In the genomic region with DNA sequence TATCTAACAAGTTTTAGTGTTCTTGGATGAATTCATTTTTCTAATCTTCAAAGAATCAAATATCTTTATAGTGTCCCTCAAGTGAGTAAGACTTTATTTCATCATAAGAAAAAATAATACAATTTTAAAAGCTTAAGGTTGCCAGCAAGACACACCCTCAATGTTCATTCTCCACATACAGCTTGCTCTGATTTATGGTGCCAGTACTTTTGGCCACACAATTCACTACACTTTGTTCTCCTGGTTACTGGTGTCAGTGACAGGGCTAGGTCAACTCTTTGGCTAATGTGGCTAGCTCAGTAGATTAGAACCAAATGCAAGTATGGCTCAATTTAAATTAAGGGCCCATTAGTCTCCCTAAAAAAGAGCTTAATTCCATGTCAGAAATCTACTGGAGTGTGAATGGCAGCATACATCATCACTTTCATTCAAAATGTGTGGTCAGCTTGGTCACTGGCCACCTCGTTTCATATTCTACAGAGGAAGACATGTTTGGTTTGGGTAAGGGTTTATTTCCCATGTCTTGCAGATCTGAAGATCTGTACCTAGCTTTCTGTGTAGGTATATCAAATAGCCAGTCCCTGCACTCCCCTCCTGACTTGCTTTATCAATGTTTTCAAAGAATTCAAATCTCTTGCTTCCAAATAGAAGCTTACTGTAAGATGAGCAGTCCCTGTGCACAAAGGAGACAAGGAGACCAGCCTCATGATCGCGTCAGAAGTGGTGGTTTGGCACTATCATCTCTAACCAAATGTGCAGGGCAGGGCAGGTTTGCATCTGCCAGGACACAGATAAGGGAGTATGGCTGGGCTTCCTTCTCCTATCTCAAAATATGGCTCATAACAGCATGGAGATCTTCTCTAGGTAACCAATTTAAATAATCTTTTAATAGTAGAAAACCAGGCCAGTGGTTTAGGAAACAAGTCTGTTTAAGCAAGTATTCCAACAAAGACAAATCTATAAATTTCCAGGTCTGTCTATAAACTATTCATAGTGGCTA, we compare ENCODE assay signal across 1 cellular context.
TF ChIP-seq lines count a peak whose summit lies in the region.

No MANE protein-coding gene starts in this region.

TF ChIP-seq in K562, 482 proteins besides CTCF, POLR2A, EP300 and RAD21 (continues in another document):
- TF ChIP-seq ZNF436 (CRISPR knock-in tag; IDR thresholded peaks at IDR 0.05) (no peak), CHCHD3 (CRISPR knock-in tag; IDR thresholded peaks at IDR 0.05) (no peak), ZNF551 (CRISPR knock-in tag; IDR thresholded peaks at IDR 0.05) (no peak), NR3C1 (CRISPR knock-in tag; IDR thresholded peaks at IDR 0.05) (no peak), PHF8 (IDR thresholded peaks at IDR 0.05; ENCODE audit: borderline replicate concordance, low read length) (no peak), DDX20 (tag; IDR thresholded peaks at IDR 0.05; ENCODE audit: low read depth) (no peak), NR4A1 (CRISPR knock-in tag; IDR thresholded peaks at IDR 0.05) (no peak), NR4A1 (tag; IDR thresholded peaks at IDR 0.05) (0 out of 2 replicates have a peak, but pooled peaks have one; percentile 76), SRSF9 (IDR thresholded peaks at IDR 0.05; ENCODE audit: borderline replicate concordance, low read depth, low read length) (no peak), RAD51 (IDR thresholded peaks at IDR 0.05; ENCODE audit: borderline replicate concordance, low read depth) (peak; percentile 53; the same call in 1 of the 2 replicates), NEUROD1 (IDR thresholded peaks at IDR 0.05; ENCODE audit: borderline replicate concordance, low read depth, low read length, partially characterized antibody) (peak; percentile 75), STAG1 (CRISPR knock-in tag; IDR thresholded peaks at IDR 0.05; ENCODE audit: borderline replicate concordance) (no peak), SMARCA4 (IDR thresholded peaks at IDR 0.05) (peak; percentile 99), CBX3 (IDR thresholded peaks at IDR 0.05; ENCODE audit: borderline replicate concordance in 1 of 2, low read length in 2 of 2) (peak in 1 of 2 experiments; percentile 85; a peak in 1 of 3 replicates), RCOR1 (IDR thresholded peaks at IDR 0.05; ENCODE audit: borderline replicate concordance in 1 of 2, low read depth in 2 of 2, low read length in 2 of 2) (peak; percentile 95 to 97; a peak in 3 of 4 replicates), BCL6 (CRISPR knock-in tag; IDR thresholded peaks at IDR 0.05) (peak; percentile 68; the same call in 1 of the 2 replicates), TARDBP (IDR thresholded peaks at IDR 0.05) (peak; percentile 76; the same call in 1 of the 2 replicates), KLF10 (CRISPR knock-in tag; IDR thresholded peaks at IDR 0.05) (no peak), MBD2 (IDR thresholded peaks at IDR 0.05; ENCODE audit: borderline replicate concordance, low read depth) (peak; percentile 90), CC2D1A (IDR thresholded peaks at IDR 0.05) (peak; percentile 97), ZNF232 (CRISPR knock-in tag; IDR thresholded peaks at IDR 0.05) (no peak), PHF20 (IDR thresholded peaks at IDR 0.05; ENCODE audit: partially characterized antibody) (no peak), MAZ (CRISPR knock-in tag; conservative IDR thresholded peaks at IDR 0.05 in 1 of 2, IDR thresholded peaks at IDR 0.05 in 1 of 2) (0 out of 4 replicates have a peak, but pooled peaks of 1 of the 2 experiments have one; percentile 61), MEF2A (IDR thresholded peaks at IDR 0.05; ENCODE audit: control insufficient read depth, low read depth, low read length) (peak; percentile 38; the same call in 1 of the 2 replicates), MAFF (IDR thresholded peaks at IDR 0.05; ENCODE audit: low read length) (0 out of 2 replicates have a peak, but pooled peaks have one; percentile 4), ETV6 (IDR thresholded peaks at IDR 0.05; ENCODE audit: borderline replicate concordance in 1 of 2, low read depth in 2 of 2, low read length in 1 of 2) (peak in 1 of 2 experiments; percentile 70; a peak in 1 of 4 replicates), ETV6 (CRISPR knock-in tag; IDR thresholded peaks at IDR 0.05; ENCODE audit: borderline replicate concordance) (no peak), TEAD1 (CRISPR knock-in tag; IDR thresholded peaks at IDR 0.05) (peak in 1 of 2 experiments; percentile 74; a peak in 2 of 4 replicates), MAFK (IDR thresholded peaks at IDR 0.05; ENCODE audit: low read length) (no peak), STAT5B (CRISPR knock-in tag; IDR thresholded peaks at IDR 0.05) (no peak), MTA3 (IDR thresholded peaks at IDR 0.05; ENCODE audit: borderline replicate concordance) (peak; percentile 80), CBFA2T2 (conservative IDR thresholded peaks at IDR 0.05) (peak; percentile 99), SLC30A9 (CRISPR knock-in tag; IDR thresholded peaks at IDR 0.05) (no peak), FOXJ2 (tag; IDR thresholded peaks at IDR 0.05) (0 out of 2 replicates have a peak, but pooled peaks have one; percentile 18), ESRRB (CRISPR knock-in tag; IDR thresholded peaks at IDR 0.05; ENCODE audit: borderline replicate concordance) (no peak)
- TF ChIP-seq, protein P1, sequence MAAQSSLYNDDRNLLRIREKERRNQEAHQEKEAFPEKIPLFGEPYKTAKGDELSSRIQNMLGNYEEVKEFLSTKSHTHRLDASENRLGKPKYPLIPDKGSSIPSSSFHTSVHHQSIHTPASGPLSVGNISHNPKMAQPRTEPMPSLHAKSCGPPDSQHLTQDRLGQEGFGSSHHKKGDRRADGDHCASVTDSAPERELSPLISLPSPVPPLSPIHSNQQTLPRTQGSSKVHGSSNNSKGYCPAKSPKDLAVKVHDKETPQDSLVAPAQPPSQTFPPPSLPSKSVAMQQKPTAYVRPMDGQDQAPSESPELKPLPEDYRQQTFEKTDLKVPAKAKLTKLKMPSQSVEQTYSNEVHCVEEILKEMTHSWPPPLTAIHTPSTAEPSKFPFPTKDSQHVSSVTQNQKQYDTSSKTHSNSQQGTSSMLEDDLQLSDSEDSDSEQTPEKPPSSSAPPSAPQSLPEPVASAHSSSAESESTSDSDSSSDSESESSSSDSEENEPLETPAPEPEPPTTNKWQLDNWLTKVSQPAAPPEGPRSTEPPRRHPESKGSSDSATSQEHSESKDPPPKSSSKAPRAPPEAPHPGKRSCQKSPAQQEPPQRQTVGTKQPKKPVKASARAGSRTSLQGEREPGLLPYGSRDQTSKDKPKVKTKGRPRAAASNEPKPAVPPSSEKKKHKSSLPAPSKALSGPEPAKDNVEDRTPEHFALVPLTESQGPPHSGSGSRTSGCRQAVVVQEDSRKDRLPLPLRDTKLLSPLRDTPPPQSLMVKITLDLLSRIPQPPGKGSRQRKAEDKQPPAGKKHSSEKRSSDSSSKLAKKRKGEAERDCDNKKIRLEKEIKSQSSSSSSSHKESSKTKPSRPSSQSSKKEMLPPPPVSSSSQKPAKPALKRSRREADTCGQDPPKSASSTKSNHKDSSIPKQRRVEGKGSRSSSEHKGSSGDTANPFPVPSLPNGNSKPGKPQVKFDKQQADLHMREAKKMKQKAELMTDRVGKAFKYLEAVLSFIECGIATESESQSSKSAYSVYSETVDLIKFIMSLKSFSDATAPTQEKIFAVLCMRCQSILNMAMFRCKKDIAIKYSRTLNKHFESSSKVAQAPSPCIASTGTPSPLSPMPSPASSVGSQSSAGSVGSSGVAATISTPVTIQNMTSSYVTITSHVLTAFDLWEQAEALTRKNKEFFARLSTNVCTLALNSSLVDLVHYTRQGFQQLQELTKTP (IDR thresholded peaks at IDR 0.05; ENCODE audit: low read depth in 1 of 2, partially characterized antibody in 2 of 2): peak; percentile 43 to 73
- TF ChIP-seq, protein P2, sequence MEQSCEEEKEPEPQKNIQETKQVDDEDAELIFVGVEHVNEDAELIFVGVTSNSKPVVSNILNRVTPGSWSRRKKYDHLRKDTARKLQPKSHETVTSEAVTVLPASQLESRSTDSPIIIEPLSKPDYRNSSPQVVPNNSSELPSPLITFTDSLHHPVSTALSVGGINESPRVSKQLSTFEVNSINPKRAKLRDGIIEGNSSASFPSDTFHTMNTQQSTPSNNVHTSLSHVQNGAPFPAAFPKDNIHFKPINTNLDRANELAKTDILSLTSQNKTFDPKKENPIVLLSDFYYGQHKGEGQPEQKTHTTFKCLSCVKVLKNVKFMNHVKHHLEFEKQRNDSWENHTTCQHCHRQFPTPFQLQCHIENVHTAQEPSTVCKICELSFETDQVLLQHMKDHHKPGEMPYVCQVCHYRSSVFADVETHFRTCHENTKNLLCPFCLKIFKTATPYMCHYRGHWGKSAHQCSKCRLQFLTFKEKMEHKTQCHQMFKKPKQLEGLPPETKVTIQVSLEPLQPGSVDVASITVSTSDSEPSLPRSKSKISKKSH (CRISPR knock-in tag; IDR thresholded peaks at IDR 0.05): no peak
- TF ChIP-seq, protein P3, sequence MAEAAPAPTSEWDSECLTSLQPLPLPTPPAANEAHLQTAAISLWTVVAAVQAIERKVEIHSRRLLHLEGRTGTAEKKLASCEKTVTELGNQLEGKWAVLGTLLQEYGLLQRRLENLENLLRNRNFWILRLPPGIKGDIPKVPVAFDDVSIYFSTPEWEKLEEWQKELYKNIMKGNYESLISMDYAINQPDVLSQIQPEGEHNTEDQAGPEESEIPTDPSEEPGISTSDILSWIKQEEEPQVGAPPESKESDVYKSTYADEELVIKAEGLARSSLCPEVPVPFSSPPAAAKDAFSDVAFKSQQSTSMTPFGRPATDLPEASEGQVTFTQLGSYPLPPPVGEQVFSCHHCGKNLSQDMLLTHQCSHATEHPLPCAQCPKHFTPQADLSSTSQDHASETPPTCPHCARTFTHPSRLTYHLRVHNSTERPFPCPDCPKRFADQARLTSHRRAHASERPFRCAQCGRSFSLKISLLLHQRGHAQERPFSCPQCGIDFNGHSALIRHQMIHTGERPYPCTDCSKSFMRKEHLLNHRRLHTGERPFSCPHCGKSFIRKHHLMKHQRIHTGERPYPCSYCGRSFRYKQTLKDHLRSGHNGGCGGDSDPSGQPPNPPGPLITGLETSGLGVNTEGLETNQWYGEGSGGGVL (CRISPR knock-in tag; IDR thresholded peaks at IDR 0.05): no peak
- TF ChIP-seq, protein P4, sequence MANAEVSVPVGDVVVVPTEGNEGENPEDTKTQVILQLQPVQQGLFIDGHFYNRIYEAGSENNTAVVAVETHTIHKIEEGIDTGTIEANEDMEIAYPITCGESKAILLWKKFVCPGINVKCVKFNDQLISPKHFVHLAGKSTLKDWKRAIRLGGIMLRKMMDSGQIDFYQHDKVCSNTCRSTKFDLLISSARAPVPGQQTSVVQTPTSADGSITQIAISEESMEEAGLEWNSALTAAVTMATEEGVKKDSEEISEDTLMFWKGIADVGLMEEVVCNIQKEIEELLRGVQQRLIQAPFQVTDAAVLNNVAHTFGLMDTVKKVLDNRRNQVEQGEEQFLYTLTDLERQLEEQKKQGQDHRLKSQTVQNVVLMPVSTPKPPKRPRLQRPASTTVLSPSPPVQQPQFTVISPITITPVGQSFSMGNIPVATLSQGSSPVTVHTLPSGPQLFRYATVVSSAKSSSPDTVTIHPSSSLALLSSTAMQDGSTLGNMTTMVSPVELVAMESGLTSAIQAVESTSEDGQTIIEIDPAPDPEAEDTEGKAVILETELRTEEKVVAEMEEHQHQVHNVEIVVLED (CRISPR knock-in tag; IDR thresholded peaks at IDR 0.05): no peak
- TF ChIP-seq, protein P5, sequence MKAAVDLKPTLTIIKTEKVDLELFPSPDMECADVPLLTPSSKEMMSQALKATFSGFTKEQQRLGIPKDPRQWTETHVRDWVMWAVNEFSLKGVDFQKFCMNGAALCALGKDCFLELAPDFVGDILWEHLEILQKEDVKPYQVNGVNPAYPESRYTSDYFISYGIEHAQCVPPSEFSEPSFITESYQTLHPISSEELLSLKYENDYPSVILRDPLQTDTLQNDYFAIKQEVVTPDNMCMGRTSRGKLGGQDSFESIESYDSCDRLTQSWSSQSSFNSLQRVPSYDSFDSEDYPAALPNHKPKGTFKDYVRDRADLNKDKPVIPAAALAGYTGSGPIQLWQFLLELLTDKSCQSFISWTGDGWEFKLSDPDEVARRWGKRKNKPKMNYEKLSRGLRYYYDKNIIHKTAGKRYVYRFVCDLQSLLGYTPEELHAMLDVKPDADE (conservative IDR thresholded peaks at IDR 0.05; ENCODE audit: control insufficient read depth, low read depth, low read length): no peak
- TF ChIP-seq, protein P6, sequence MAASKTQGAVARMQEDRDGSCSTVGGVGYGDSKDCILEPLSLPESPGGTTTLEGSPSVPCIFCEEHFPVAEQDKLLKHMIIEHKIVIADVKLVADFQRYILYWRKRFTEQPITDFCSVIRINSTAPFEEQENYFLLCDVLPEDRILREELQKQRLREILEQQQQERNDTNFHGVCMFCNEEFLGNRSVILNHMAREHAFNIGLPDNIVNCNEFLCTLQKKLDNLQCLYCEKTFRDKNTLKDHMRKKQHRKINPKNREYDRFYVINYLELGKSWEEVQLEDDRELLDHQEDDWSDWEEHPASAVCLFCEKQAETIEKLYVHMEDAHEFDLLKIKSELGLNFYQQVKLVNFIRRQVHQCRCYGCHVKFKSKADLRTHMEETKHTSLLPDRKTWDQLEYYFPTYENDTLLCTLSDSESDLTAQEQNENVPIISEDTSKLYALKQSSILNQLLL (CRISPR knock-in tag; IDR thresholded peaks at IDR 0.05; ENCODE audit: borderline replicate concordance): no peak
- TF ChIP-seq, protein P7, sequence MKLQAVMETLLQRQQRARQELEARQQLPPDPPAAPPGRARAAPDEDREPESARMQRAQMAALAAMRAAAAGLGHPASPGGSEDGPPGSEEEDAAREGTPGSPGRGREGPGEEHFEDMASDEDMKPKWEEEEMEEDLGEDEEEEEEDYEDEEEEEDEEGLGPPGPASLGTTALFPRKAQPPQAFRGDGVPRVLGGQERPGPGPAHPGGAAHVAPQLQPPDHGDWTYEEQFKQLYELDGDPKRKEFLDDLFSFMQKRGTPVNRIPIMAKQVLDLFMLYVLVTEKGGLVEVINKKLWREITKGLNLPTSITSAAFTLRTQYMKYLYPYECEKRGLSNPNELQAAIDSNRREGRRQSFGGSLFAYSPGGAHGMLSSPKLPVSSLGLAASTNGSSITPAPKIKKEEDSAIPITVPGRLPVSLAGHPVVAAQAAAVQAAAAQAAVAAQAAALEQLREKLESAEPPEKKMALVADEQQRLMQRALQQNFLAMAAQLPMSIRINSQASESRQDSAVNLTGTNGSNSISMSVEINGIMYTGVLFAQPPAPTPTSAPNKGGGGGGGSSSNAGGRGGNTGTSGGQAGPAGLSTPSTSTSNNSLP (IDR thresholded peaks at IDR 0.05; ENCODE audit: borderline replicate concordance, low read depth, low read length): peak; percentile 82
- TF ChIP-seq, protein P8, sequence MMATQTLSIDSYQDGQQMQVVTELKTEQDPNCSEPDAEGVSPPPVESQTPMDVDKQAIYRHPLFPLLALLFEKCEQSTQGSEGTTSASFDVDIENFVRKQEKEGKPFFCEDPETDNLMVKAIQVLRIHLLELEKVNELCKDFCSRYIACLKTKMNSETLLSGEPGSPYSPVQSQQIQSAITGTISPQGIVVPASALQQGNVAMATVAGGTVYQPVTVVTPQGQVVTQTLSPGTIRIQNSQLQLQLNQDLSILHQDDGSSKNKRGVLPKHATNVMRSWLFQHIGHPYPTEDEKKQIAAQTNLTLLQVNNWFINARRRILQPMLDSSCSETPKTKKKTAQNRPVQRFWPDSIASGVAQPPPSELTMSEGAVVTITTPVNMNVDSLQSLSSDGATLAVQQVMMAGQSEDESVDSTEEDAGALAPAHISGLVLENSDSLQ (IDR thresholded peaks at IDR 0.05): peak; percentile 26; the same call in 1 of the 2 replicates
- TF ChIP-seq, protein P9, sequence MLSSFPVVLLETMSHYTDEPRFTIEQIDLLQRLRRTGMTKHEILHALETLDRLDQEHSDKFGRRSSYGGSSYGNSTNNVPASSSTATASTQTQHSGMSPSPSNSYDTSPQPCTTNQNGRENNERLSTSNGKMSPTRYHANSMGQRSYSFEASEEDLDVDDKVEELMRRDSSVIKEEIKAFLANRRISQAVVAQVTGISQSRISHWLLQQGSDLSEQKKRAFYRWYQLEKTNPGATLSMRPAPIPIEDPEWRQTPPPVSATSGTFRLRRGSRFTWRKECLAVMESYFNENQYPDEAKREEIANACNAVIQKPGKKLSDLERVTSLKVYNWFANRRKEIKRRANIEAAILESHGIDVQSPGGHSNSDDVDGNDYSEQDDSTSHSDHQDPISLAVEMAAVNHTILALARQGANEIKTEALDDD (IDR thresholded peaks at IDR 0.05): peak; percentile 96
